8 cellular contexts compared by ENCODE assay signal in the genomic region with DNA sequence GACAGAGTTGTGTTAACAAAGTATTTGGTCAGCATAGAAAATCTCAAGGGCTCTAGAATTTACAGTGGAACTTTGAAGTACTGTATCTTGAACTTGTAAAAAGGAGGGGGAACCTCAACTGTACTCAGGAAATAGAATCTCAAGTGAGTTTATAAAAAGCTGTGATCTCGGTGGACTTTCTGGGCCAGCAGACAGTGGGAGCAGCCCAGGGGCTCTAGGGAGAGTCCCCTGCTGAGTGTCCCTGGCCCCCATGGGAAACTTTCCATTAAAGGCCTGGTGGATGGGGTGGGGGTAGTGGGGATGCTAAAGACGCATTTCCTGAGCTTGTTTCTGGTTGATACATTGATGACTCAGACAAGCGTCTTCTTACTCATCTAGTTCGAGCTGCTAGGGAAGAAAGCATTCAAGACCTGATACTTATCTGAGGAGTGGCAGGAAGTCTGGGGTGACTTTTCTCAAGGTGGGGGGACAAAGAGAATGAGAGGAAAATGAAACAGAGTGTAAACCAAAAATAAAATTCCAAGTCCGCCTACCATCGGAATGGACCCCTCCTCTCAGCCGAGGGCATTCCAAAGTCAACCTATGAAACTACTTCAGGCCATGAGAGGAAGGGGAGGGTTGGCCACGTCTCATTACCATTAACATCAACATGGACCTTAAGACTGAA.
DNase-seq lines count a peak whose midpoint lies in the region; ATAC-seq and TF ChIP-seq lines count a peak whose summit lies in the region.

No MANE protein-coding gene starts in this region.

- no peaks in the 10 kb centered on the region for H3K9me3 ChIP-seq in mesodermal cell (ENCODE audit: control insufficient read depth, low read length)
- H3K9me3 ChIP-seq in thyroid gland, result no peaks in the 10 kb centered on the region

- no peak for TF ChIP-seq POLR2A in thyroid gland (IDR thresholded peaks at IDR 0.05)

- H3K27ac ChIP-seq in mesodermal cell (ENCODE audit: low read depth, low read length, severe bottlenecking) (peak overlapping the region; percentile 90), thyroid gland (peak overlapping the region in 2 of 3 donors; percentile 53 to 59)

- no peaks in the 10 kb centered on the region for H3K27me3 ChIP-seq in thyroid gland

- ATAC-seq in GM18517 (IDR thresholded peaks at IDR 0.05; ENCODE audit: unreplicated experiment), result peak; percentile 91
- peak; percentile 81 for ATAC-seq in HG02870 (IDR thresholded peaks at IDR 0.05; ENCODE audit: unreplicated experiment)
- peak; percentile 93 for ATAC-seq in SK-N-SH treated with all-trans-retinoic acid at 6 μM for 48 hours

- H3K4me1 ChIP-seq in mesodermal cell (ENCODE audit: control insufficient read depth, insufficient read depth, low read length, poor library complexity, severe bottlenecking) (peaks cover 29% of the 10 kb centered on the region), thyroid gland (peaks cover 22 to 39% of the 10 kb centered on the region in 2 donors)

- H3K4me3 ChIP-seq in mesodermal cell (ENCODE audit: extremely low read depth, insufficient read depth, low read length, poor library complexity, severe bottlenecking), result no peak overlapping the region
- H3K4me3 ChIP-seq in thyroid gland (replicated peaks in 1 of 3), result no peak overlapping the region

- no peak for TF ChIP-seq CTCF in thyroid gland (IDR thresholded peaks at IDR 0.05)

- intact Hi-C loops in thyroid gland (cut with DNase I), result no loop called here

- 33 to 58% methylated on average over 4 of the region's 8 CpGs for WGBS in mesodermal cell (ENCODE audit: insufficient coverage in 2 of 2), 2 experiments
- WGBS in thyroid gland, 2 donors, result 40 to 43% methylated on average over 8 of the region's 8 CpGs

- peak; percentile 3 for DNase-seq in activated naive CD8-positive, alpha-beta T cell treated with anti-CD3 and anti-CD28 coated beads, Interleukin-2, amount 50 U/mL, for 16 hours (ENCODE audit: low read depth, low spot score)
- DNase-seq in thyroid gland (no peak), NCI-H446 treated with DMSO at 0.1 percent for 48 hours (lab: John Stamatoyannopoulos, UW) (no peak), occipital lobe (lab: John Stamatoyannopoulos, UW) (no peak)

- peaks cover 35% of the 10 kb centered on the region for H3K36me3 ChIP-seq in mesodermal cell (ENCODE audit: control insufficient read depth, insufficient read depth, low read length)
- H3K36me3 ChIP-seq in thyroid gland, result no peaks in the 10 kb centered on the region

TF ChIP-seq in SK-N-SH treated with all-trans-retinoic acid at 6 μM for 48 hours, 23 proteins besides CTCF, POLR2A, EP300 and RAD21:
- TF ChIP-seq TOX (CRISPR knock-in tag; IDR thresholded peaks at IDR 0.05; ENCODE audit: borderline replicate concordance), result peak; percentile 66; the same call in 1 of the 2 replicates
- TF ChIP-seq ZC3H10 (CRISPR knock-in tag; IDR thresholded peaks at IDR 0.05), result peak; percentile 64; the same call in 1 of the 2 replicates
- TF ChIP-seq, protein P1, sequence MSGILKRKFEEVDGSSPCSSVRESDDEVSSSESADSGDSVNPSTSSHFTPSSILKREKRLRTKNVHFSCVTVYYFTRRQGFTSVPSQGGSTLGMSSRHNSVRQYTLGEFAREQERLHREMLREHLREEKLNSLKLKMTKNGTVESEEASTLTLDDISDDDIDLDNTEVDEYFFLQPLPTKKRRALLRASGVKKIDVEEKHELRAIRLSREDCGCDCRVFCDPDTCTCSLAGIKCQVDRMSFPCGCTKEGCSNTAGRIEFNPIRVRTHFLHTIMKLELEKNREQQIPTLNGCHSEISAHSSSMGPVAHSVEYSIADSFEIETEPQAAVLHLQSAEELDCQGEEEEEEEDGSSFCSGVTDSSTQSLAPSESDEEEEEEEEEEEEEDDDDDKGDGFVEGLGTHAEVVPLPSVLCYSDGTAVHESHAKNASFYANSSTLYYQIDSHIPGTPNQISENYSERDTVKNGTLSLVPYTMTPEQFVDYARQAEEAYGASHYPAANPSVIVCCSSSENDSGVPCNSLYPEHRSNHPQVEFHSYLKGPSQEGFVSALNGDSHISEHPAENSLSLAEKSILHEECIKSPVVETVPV (CRISPR knock-in tag; IDR thresholded peaks at IDR 0.05), result no peak
- TF ChIP-seq, protein P2, sequence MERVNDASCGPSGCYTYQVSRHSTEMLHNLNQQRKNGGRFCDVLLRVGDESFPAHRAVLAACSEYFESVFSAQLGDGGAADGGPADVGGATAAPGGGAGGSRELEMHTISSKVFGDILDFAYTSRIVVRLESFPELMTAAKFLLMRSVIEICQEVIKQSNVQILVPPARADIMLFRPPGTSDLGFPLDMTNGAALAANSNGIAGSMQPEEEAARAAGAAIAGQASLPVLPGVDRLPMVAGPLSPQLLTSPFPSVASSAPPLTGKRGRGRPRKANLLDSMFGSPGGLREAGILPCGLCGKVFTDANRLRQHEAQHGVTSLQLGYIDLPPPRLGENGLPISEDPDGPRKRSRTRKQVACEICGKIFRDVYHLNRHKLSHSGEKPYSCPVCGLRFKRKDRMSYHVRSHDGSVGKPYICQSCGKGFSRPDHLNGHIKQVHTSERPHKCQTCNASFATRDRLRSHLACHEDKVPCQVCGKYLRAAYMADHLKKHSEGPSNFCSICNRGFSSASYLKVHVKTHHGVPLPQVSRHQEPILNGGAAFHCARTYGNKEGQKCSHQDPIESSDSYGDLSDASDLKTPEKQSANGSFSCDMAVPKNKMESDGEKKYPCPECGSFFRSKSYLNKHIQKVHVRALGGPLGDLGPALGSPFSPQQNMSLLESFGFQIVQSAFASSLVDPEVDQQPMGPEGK (CRISPR knock-in tag; IDR thresholded peaks at IDR 0.05; ENCODE audit: borderline replicate concordance), result peak; percentile 75; the same call in 1 of the 2 replicates
